In the genomic region with DNA sequence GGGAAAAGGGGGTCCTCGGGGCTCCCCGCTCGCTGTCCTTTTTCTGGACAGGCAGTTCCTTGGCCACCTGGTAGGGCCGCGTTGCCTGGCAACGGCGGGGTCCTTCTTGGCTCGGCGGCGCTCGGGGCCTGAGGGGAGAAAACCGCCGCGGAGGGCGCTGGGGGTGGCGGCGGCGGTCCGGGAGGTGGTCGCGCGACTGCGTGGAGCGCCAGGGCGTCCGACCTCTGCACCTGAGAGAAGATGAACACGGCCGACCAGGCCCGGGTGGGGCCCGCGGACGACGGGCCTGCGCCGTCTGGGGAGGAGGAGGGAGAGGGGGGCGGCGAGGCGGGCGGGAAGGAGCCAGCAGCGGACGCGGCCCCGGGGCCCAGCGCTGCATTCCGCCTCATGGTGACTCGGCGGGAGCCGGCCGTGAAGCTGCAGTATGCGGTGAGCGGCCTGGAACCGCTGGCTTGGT, we compare ENCODE assay signal across 8 cellular contexts. TPM values are rescaled to one million over a fixed set of nuclear protein-coding genes. Genes with fewer than 3 reads are reported as not detected.
A peak's percentile ranks its signal among the peaks of the same experiment; 100 is the strongest.
DNase-seq lines count a peak whose midpoint lies in the region; ATAC-seq and TF ChIP-seq lines count a peak whose summit lies in the region.

TSS of gene GTF3C4 (plus strand) at position 106 of the 457 bp plus-strand sequence. CDS start at position 241, 135 bp downstream.

- ATAC-seq in GM21515 (IDR thresholded peaks at IDR 0.05; ENCODE audit: unreplicated experiment): peak; percentile 56
- peak; percentile 40 for ATAC-seq in RWPE2 (ENCODE audit: low read depth)
- peak; percentile 71 for ATAC-seq in thoracic aorta (ENCODE audit: insufficient number of reproducible peaks, low FRiP score, low read depth)

- peak within 1 kb of the TSS; percentile 72 for H3K27ac Mint-ChIP-seq in Calu3 (ENCODE audit: unreplicated experiment)
- H3K27ac Mint-ChIP-seq in activated naive CD4-positive, alpha-beta T cell treated with anti-CD3 and anti-CD28 coated beads for 36 hours: peak within 1 kb of the TSS; percentile 88

- peak within 1 kb of the TSS; percentile 97 for H2AFZ ChIP-seq in osteoblast (ENCODE audit: low read length)

- DNase-seq in Calu3: peak; percentile 74
- peak; percentile 74 for DNase-seq in RWPE2 (ENCODE audit: low spot score)
- DNase-seq in activated naive CD4-positive, alpha-beta T cell treated with anti-CD3 and anti-CD28 coated beads for 36 hours: peak; percentile 85
- DNase-seq in glomerular endothelial cell (ENCODE audit: extremely low read depth, low read depth, low spot score): no peak
- DNase-seq in osteoblast (ENCODE audit: insufficient read length, low spot score, missing footprints): peak; percentile 96
- DNase-seq in thoracic aorta (ENCODE audit: low spot score): peak; percentile 51

- H4K20me1 ChIP-seq in osteoblast (ENCODE audit: insufficient read depth, low read length): peaks cover 44% of the 10 kb centered on the region

- peaks cover 82% of the 10 kb centered on the region for H3K79me2 ChIP-seq in osteoblast (ENCODE audit: insufficient read depth, low read length)

- peak within 1 kb of the TSS; percentile 83 for H3K4me2 ChIP-seq in osteoblast (ENCODE audit: insufficient read depth, low read length)

- H3K27ac ChIP-seq in HUES64 (ENCODE audit: low read depth, low read length) (peak within 1 kb of the TSS; percentile 98), RWPE2 (ENCODE audit: poor library complexity, severe bottlenecking) (peak within 1 kb of the TSS; percentile 90), osteoblast (ENCODE audit: low read depth, low read length) (peak within 1 kb of the TSS; percentile 99), thoracic aorta (peak within 1 kb of the TSS; percentile 95 to 98)

- no peak for TF ChIP-seq CTCF in Calu3 (IDR thresholded peaks at IDR 0.05; ENCODE audit: unreplicated experiment)
- no peak for TF ChIP-seq CTCF in RWPE2 (IDR thresholded peaks at IDR 0.05; ENCODE audit: poor library complexity, severe bottlenecking)
- TF ChIP-seq CTCF in osteoblast (IDR thresholded peaks at IDR 0.05; ENCODE audit: extremely low read depth, low read depth, low read length): no peak
- no peak for TF ChIP-seq CTCF in thoracic aorta (IDR thresholded peaks at IDR 0.05)

- CTCF ChIA-PET in Calu3 (lab: Charles Lee): interaction anchor here (0.6 to 1.6 kb wide), 3 partner anchors 31 to 239 kb away, joined by 3 read pairs; no protein-coding TSS in a partner anchor
- CTCF ChIA-PET in activated naive CD4-positive, alpha-beta T cell treated with anti-CD3 and anti-CD28 coated beads for 36 hours (lab: Charles Lee): interaction anchor here (0.6 kb wide), 1 partner anchor 256 kb away, joined by 4 read pairs; no protein-coding TSS in a partner anchor

- H3K9ac ChIP-seq in HUES64 (ENCODE audit: low read depth, low read length): peak within 1 kb of the TSS; percentile 97

- H3K36me3 Mint-ChIP-seq in Calu3 (ENCODE audit: insufficient read depth, unreplicated experiment): peaks cover 37% of the 10 kb centered on the region
- peaks cover 8% of the 10 kb centered on the region for H3K36me3 Mint-ChIP-seq in activated naive CD4-positive, alpha-beta T cell treated with anti-CD3 and anti-CD28 coated beads for 36 hours (ENCODE audit: low read depth)

- no peaks in the 10 kb centered on the region for H3K27me3 ChIP-seq in HUES64 (ENCODE audit: insufficient read depth, low read length)
- H3K27me3 ChIP-seq in RWPE2 (ENCODE audit: insufficient read depth, poor library complexity, severe bottlenecking): no peaks in the 10 kb centered on the region
- H3K27me3 ChIP-seq in osteoblast (ENCODE audit: insufficient read depth, low read length): no peaks in the 10 kb centered on the region
- no peaks in the 10 kb centered on the region for H3K27me3 ChIP-seq in thoracic aorta (replicated peaks; ENCODE audit: insufficient read depth)

- H3K9me3 Mint-ChIP-seq in Calu3 (ENCODE audit: low read depth, unreplicated experiment): no peaks in the 10 kb centered on the region
- no peaks in the 10 kb centered on the region for H3K9me3 Mint-ChIP-seq in activated naive CD4-positive, alpha-beta T cell treated with anti-CD3 and anti-CD28 coated beads for 36 hours

- peak within 1 kb of the TSS; percentile 99 for H3K4me3 ChIP-seq in HUES64 (ENCODE audit: low read length)
- H3K4me3 ChIP-seq in RWPE2 (ENCODE audit: severe bottlenecking): peak within 1 kb of the TSS; percentile 79
- peak within 1 kb of the TSS; percentile 98 for H3K4me3 ChIP-seq in osteoblast (ENCODE audit: insufficient read depth, low read length)
- H3K4me3 ChIP-seq in thoracic aorta: peak within 1 kb of the TSS; percentile 94

- intact Hi-C loops in Calu3 (cut with micrococcal nuclease; ENCODE audit: unreplicated experiment): no loop called here
- intact Hi-C loops in activated naive CD4-positive, alpha-beta T cell treated with anti-CD3 and anti-CD28 coated beads for 36 hours (cut with micrococcal nuclease): loop anchor here (1.0 to 5.0 kb wide), 5 partner anchors 98 to 593 kb away; partner anchors contain the start of genes AK8, MED27, SETX and SPACA9

- H3K36me3 ChIP-seq in HUES64 (ENCODE audit: insufficient read depth, low read length) (peaks cover 21% of the 10 kb centered on the region), RWPE2 (ENCODE audit: low read depth) (peaks cover 20% of the 10 kb centered on the region), osteoblast (ENCODE audit: insufficient read depth, low read length) (no peaks in the 10 kb centered on the region), thoracic aorta (no peaks in the 10 kb centered on the region)

- peak within 1 kb of the TSS; percentile 94 for H3K4me3 Mint-ChIP-seq in Calu3 (ENCODE audit: low read depth, unreplicated experiment)
- H3K4me3 Mint-ChIP-seq in activated naive CD4-positive, alpha-beta T cell treated with anti-CD3 and anti-CD28 coated beads for 36 hours: peak within 1 kb of the TSS; percentile 89

- H3K9me3 ChIP-seq in HUES64 (ENCODE audit: insufficient read depth, low read depth, low read length) (no peaks in the 10 kb centered on the region), RWPE2 (ENCODE audit: severe bottlenecking) (no peaks in the 10 kb centered on the region), osteoblast (ENCODE audit: low read depth, low read length) (no peaks in the 10 kb centered on the region), thoracic aorta (no peaks in the 10 kb centered on the region)

- no TSS peak for BruUV-seq in Calu3 (replicated peaks; lab: Mats Ljungman, UMichigan)

- no peaks in the 10 kb centered on the region for H3K27me3 Mint-ChIP-seq in Calu3 (ENCODE audit: unreplicated experiment)
- H3K27me3 Mint-ChIP-seq in activated naive CD4-positive, alpha-beta T cell treated with anti-CD3 and anti-CD28 coated beads for 36 hours (ENCODE audit: low read depth): no peaks in the 10 kb centered on the region

- WGBS in HUES64: under 1% methylated on average over 52 of the region's 52 CpGs

- H3K4me1 ChIP-seq in HUES64 (ENCODE audit: insufficient read depth, low read length): peaks cover 18% of the 10 kb centered on the region
- peaks cover 17% of the 10 kb centered on the region for H3K4me1 ChIP-seq in RWPE2 (ENCODE audit: insufficient read depth, poor library complexity, severe bottlenecking)
- peaks cover 24% of the 10 kb centered on the region for H3K4me1 ChIP-seq in osteoblast (ENCODE audit: insufficient read depth, low read length)
- peaks cover 14 to 41% of the 10 kb centered on the region in 2 donors for H3K4me1 ChIP-seq in thoracic aorta (ENCODE audit: control insufficient read depth in 1 of 2, low read depth in 2 of 2)

- H3K4me1 Mint-ChIP-seq in Calu3 (ENCODE audit: low read depth, unreplicated experiment): peaks cover 29% of the 10 kb centered on the region
- peaks cover 50% of the 10 kb centered on the region for H3K4me1 Mint-ChIP-seq in activated naive CD4-positive, alpha-beta T cell treated with anti-CD3 and anti-CD28 coated beads for 36 hours (ENCODE audit: low read depth)

RNA-seq across cellular contexts. Expression of gene GTF3C4, which starts in this region (rescaled TPM):
- total RNA-seq in Calu3 (2022) (15.9 and 16.1 TPM in 2 replicates), glomerular endothelial cell (14.9 and 16.3 TPM in 2 replicates), osteoblast (18.0 and 21.7 TPM in 2 replicates), thoracic aorta (10 to 100 TPM in 1 of 2 donors, 1 to 10 TPM in 1; 7.2 to 16.4 TPM)
- polyA plus RNA-seq in HUES64 (2013, experiment 1 of 2): 29.3 TPM
- polyA plus RNA-seq in HUES64 (2013, experiment 2 of 2): 28.4 TPM
- 1 to 10 TPM; 8.2 to 9.4 TPM for total RNA-seq in activated naive CD4-positive, alpha-beta T cell treated with anti-CD3 and anti-CD28 coated beads for 36 hours
